ENCODE assay signal across 11 cellular contexts in the genomic region with DNA sequence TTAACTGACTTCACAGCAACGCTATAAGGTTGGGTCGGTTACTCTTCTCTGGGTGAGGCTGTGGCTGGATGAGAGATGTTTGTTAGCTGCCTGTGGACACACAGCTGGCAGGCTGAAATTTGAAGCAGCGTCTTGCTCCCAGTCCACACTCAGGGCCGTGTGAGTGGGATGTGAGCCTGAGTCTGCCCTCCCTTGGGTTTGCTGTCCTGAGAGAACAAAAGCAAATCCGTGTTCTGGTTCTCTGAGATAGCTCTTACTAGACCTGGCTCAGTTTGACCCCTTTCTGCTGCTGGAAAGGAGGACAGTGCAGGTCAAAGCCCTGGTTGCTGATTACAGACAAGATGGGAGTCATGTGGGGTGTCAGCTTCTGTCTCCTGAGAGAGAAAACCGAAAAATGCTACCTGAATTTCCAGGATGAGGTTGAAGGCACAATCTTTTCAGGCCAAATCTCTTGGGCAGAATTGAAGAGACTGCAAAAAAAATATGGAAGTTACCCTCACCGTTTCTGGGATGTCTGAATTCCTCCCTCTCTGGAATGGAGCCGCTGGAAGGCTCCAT.
A peak's percentile ranks its signal among the peaks of the same experiment; 100 is the strongest.
DNase-seq lines count a peak whose midpoint lies in the region; ATAC-seq, FAIRE-seq and TF ChIP-seq lines count a peak whose summit lies in the region.
"Had no signal": no experiment of that assay in that cellular context is flagged by ENCODE, and none has a peak within 500 bp of the region (broad histone marks: within the 10 kb centered on the region; RNA-seq: fewer than 3 reads in every experiment).

No MANE protein-coding gene starts in this region.

- TF ChIP-seq POLR2A in A549 (IDR thresholded peaks at IDR 0.05; ENCODE audit: low read length) = no peak
- no peak for TF ChIP-seq POLR2A in prostate gland (IDR thresholded peaks at IDR 0.05)

- no peak for DNase-seq in A549 (ENCODE audit: low read depth in 1 of 2, low spot score in 1 of 2)
- no peak for DNase-seq in astrocyte of the cerebellum (ENCODE audit: low read depth)
- peak; percentile 51 for DNase-seq in left lobe of liver (ENCODE audit: low spot score)
- DNase-seq in prostate gland (ENCODE audit: low spot score) = no peak
- no peak for DNase-seq in A172 (ENCODE audit: low spot score)
- DNase-seq in HUDEP-2 (lab: John Stamatoyannopoulos, UW; ENCODE audit: unreplicated experiment in 76 of 76) = no peak
- DNase-seq in NCI-H510A treated with DMSO at 0.1 percent for 48 hours (lab: John Stamatoyannopoulos, UW) = no peak
- no peak for DNase-seq in HuH-7 (ENCODE audit: low spot score)
- DNase-seq: activated naive CD4-positive, alpha-beta T cell treated with anti-CD3 and anti-CD28 coated beads, Interleukin-2, amount 50 U/mL, for 16 hours; DND-41 had no signal

- H3K27ac ChIP-seq in A549 (peak overlapping the region; percentile 67 to 79), prostate gland (peak overlapping the region; percentile 52 to 61)

- TF ChIP-seq RAD21 in A549 (conservative IDR thresholded peaks at IDR 0.05 in 1 of 2, IDR thresholded peaks at IDR 0.05 in 1 of 2) = no peak

- no peaks in the 10 kb centered on the region for H3K27me3 ChIP-seq in prostate gland (replicated peaks; ENCODE audit: insufficient read depth)

- intact Hi-C loops in prostate gland (cut with DNase I) = loop anchor here (10.0 kb wide), 2 partner anchors 277 to 577 kb away; no protein-coding TSS in a partner anchor

- 89% methylated on average over 8 of the region's 8 CpGs for WGBS in A549 (ENCODE audit: missing lambda C conversion rate)
- 63% methylated on average over 8 of the region's 8 CpGs for WGBS in prostate gland

- ATAC-seq in A549 = no peak
- peak; percentile 41 for ATAC-seq in left lobe of liver

- in situ Hi-C loops in astrocyte of the cerebellum (cut with HindIII; ENCODE audit: low sequenced_read_pairs) = no loop called here

- peaks cover 36% of the 10 kb centered on the region for H3K4me1 ChIP-seq in A549
- peaks cover 6% of the 10 kb centered on the region for H3K4me1 ChIP-seq in prostate gland (replicated peaks)

- CTCF ChIA-PET in A549 (lab: Yijun Ruan, JAX) = interaction anchor here (0.8 to 1.5 kb wide), 2 partner anchors 13 to 191 kb away, joined by 3 to 4 read pairs; no protein-coding TSS in a partner anchor

- peaks cover 7% of the 10 kb centered on the region; the same call in 2 of the 3 replicates for H3K9me3 ChIP-seq in A549
- no peaks in the 10 kb centered on the region for H3K9me3 ChIP-seq in prostate gland

- no peak for FAIRE-seq in A549 (lab: Jason Lieb, UNC)
- FAIRE-seq: colon had no signal

- peak overlapping the region; percentile 50 for H3K4me2 ChIP-seq in A549

- no peak for TF ChIP-seq EP300 in A549 (IDR thresholded peaks at IDR 0.05)

- POLR2A ChIA-PET in A549 (lab: Yijun Ruan, JAX) = no interaction called here

- TF ChIP-seq CTCF in A549 (IDR thresholded peaks at IDR 0.05) (no peak), astrocyte of the cerebellum (IDR thresholded peaks at IDR 0.05; ENCODE audit: low read depth, low read length, missing control alignments) (peak; percentile 13), prostate gland (IDR thresholded peaks at IDR 0.05) (no peak)

- H3K4me3 ChIP-seq in A549 = no peak overlapping the region
- H3K4me3 ChIP-seq in astrocyte of the cerebellum (ENCODE audit: low read depth, low read length) = no peak overlapping the region
- H3K4me3 ChIP-seq in prostate gland = no peak overlapping the region

- H3K36me3 ChIP-seq in prostate gland = no peaks in the 10 kb centered on the region

TF ChIP-seq in A549, 52 proteins besides CTCF, POLR2A, EP300 and RAD21:
- TF ChIP-seq HOXB13 (CRISPR knock-in tag; IDR thresholded peaks at IDR 0.05; ENCODE audit: low read depth) (no peak), RARB (CRISPR knock-in tag; IDR thresholded peaks at IDR 0.05) (no peak), ZSCAN20 (CRISPR knock-in tag; IDR thresholded peaks at IDR 0.05) (no peak), HEYL (CRISPR knock-in tag; IDR thresholded peaks at IDR 0.05) (no peak), JUN (IDR thresholded peaks at IDR 0.05) (no peak)
TF ChIP-seq in A549: peak in this region for 0.
